Comparison of ENCODE assay signal across 24 cellular contexts in the genomic region with DNA sequence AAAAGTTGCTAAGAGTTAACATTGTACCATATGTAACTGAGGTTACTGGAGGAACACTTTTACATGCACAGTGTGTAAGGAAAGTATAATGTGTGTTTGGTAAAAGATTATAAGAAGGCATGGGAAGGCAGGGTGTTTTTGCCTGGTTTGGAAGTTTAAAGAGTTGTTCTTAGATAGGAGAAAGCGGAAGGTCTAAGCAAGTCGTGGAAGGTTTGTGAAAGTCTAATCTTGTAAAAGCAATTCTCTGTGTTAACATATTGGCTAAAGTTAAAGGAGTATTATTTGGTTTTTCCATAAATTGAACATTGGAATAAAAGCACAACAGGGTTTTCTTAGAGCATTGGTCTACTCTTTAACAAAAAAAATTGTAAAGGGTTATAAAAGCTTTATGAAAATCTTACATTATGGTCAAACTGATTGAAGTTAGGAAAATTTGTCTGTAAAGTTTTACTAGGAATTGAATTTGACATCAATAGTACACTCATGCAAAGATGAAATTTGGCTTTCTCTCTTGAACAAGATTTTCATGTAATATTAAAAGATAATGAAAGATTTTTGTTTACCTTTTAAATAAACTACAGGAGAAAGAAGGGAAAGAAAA.
"Had no signal": no experiment of that assay in that cellular context is flagged by ENCODE, and none has a peak within 500 bp of the region (broad histone marks: within the 10 kb centered on the region; RNA-seq: fewer than 3 reads in every experiment).

No MANE protein-coding gene starts in this region.

- H3K27me3 ChIP-seq: MG63 had no signal

- H3K27ac ChIP-seq: HL-60, RWPE1 had no signal

- H3K9ac ChIP-seq: SK-N-SH had no signal

- ATAC-seq: Panc1, PC-3 had no signal

- H3K4me2 ChIP-seq: SK-N-SH had no signal

- FAIRE-seq: HTR-8/SVneo had no signal

- DNase-seq: Karpas-422, KG1, MG63, NCI-H1092, NCI-H1105 treated with DMSO at 0.1 percent for 48 hours, NCI-H1417 treated with DMSO at 0.1 percent for 48 hours, NCI-H146, NCI-H1694 treated with DMSO at 0.1 percent for 48 hours, NCI-H1930, NCI-H2081, NCI-H2171, NCI-H226, NCI-H446, NCI-H510A, NCI-H524 treated with DMSO at 0.1 percent for 48 hours, NCI-H69, NCI-H774, PC-3, SHP77, SK-N-SH had no signal

- H3K4me3 ChIP-seq: MG63 had no signal

- H3K36me3 ChIP-seq: MG63 had no signal
